8 cellular contexts compared by ENCODE assay signal in the genomic region with DNA sequence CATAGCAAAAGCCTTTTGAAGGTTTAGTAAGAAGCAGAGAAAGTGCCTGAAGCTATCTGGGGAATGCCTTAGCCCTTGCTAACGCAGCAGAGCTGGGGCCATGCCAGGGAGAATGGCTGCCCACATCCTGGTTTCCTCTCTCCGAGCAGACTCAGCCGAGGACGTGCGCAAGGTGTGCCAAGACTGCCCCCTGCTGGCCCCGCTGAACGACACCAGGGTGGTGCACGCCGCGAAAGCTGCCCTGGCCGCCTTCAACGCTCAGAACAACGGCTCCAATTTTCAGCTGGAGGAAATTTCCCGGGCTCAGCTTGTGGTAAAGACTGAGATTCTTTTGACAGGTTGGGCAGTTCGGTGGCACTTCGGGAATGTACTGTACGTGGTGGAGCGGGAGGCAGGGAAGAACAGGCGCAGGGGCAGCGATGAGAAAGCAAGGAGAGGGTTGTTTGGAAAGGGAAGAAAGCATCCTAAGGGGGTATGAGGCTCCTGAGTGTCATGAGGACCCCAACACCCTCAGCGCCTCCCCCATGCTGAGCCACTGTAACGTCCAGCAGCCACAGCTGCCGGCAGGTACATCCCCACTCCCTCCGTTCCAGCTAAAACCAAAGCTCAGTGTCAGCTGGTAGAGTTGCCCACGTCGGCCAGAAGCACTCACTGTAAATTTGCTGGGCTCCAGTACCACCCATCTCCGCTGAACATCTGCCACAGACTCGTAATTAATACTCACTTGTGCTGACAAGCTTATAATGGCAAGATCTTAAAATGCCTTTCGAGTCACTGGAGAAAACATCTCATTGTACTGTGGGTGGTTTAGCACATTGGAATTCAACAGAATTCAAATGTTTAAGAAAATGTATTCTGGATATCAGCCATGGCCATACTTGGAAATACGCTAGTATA. TPM values are rescaled to one million over a fixed set of nuclear protein-coding genes. Genes with fewer than 3 reads are reported as not detected.
DNase-seq lines count a peak whose midpoint lies in the region; ATAC-seq and TF ChIP-seq lines count a peak whose summit lies in the region.

No MANE protein-coding gene starts in this region.

- TF ChIP-seq CTCF in kidney epithelial cell (IDR thresholded peaks at IDR 0.05; ENCODE audit: insufficient read depth, low read length, poor library complexity, severe bottlenecking): peak; percentile 96

- peaks cover 3% of the 10 kb centered on the region for H3K27me3 ChIP-seq in kidney epithelial cell (ENCODE audit: control insufficient read depth, insufficient read depth, low read length)

- no peaks in the 10 kb centered on the region for H3K36me3 ChIP-seq in kidney epithelial cell (ENCODE audit: control insufficient read depth, insufficient read depth, low read length)

- DNase-seq in Ammon's horn (ENCODE audit: low spot score) (peak; percentile 89), NCI-H2227 treated with DMSO at 0.1 percent for 48 hours (lab: John Stamatoyannopoulos, UW) (peak; percentile 88), caudate nucleus (lab: John Stamatoyannopoulos, UW) (peak in 60 of 61 donors; percentile 7 to 83 (median 58)), kidney epithelial cell (ENCODE audit: low read depth) (peak; percentile 91)
- DNase-seq in activated CD4-positive, CD25-positive, alpha-beta regulatory T cell treated with anti-CD3 and anti-CD28 coated beads, Interleukin-2, amount 50 U/mL, for 16 hours (ENCODE audit: low read depth, low spot score): peak; percentile 72
- peak; percentile 91 for DNase-seq in stimulated activated CD4-positive, alpha-beta T cell treated with anti-CD3 and anti-CD28 coated beads, Interleukin-1b, Interleukin-23, amount 100 ng/mL, for 48 hours

- H3K27ac ChIP-seq in caudate nucleus (ENCODE audit: low read depth, low read length): no peak overlapping the region

- peak overlapping the region; percentile 21 for H3K4me3 ChIP-seq in kidney epithelial cell (ENCODE audit: low read depth, low read length)

- ATAC-seq in GM19025 (IDR thresholded peaks at IDR 0.05; ENCODE audit: low read depth, unreplicated experiment) (peak; percentile 94), HG03280 (IDR thresholded peaks at IDR 0.05; ENCODE audit: unreplicated experiment) (peak; percentile 73)

RNA-seq across cellular contexts. Expression of a gene that starts 4.4 kb away (rescaled TPM):
- total RNA-seq in kidney epithelial cell: not detected in 2 replicates

RNA-seq across cellular contexts. Expression of a gene that starts 22.9 kb away (rescaled TPM):
- not detected in 2 replicates for total RNA-seq in kidney epithelial cell

RNA-seq across cellular contexts. Expression of a gene that starts 46.8 kb away (rescaled TPM):
- total RNA-seq in kidney epithelial cell: 83.2 and 93.5 TPM in 2 replicates

RNA-seq across cellular contexts. Expression of a gene that starts 48.5 kb away (rescaled TPM):
- total RNA-seq in kidney epithelial cell: 0.13 and 0.14 TPM in 2 replicates

RNA-seq across cellular contexts. Expression of a gene that starts 50.1 kb away (rescaled TPM):
- total RNA-seq in kidney epithelial cell: 10.3 and 16.1 TPM in 2 replicates
